In the genomic region with DNA sequence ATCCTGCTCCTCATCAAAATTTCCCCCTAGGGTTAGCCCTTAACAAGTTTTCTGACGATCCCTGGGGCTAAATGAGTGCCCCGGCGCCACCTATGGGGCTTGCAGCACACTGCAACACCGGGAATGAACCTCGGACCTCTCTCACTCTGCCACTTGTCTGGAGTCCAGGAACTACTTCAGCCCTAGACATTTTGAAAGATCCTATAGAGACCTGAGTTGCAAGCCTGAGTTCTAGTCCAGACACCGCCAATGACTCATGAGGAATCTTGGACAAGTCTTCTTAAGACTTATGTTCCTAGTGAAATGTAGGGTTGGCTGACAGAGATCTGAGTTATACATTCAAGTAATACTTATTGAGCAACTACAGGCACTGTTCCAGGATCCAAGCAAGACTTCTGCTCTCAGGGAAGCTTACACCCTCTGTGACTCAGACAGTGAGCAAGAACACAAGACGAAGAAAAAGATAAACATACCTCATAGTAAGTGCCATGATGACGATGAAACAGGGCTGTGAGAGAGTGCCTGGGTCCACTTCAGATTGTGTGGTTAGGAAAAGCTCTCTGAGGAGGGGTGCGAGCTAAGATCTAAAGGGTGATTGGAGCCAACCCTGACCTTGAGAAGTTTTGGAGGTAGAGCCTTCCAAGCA, we compare ENCODE assay signal across 8 cellular contexts. TPM values are rescaled to one million over a fixed set of nuclear protein-coding genes. Genes with fewer than 3 reads are reported as not detected.
A peak's percentile ranks its signal among the peaks of the same experiment; 100 is the strongest.
DNase-seq lines count a peak whose midpoint lies in the region; ATAC-seq and TF ChIP-seq lines count a peak whose summit lies in the region.

No MANE protein-coding gene starts in this region.

- DNase-seq in AG10803 (ENCODE audit: low read depth) = peak; percentile 100
- peak; percentile 15 for DNase-seq in NCI-H526 treated with DMSO at 0.1 percent for 48 hours (lab: John Stamatoyannopoulos, UW)
- DNase-seq in activated naive CD4-positive, alpha-beta T cell treated with anti-CD3 and anti-CD28 coated beads for 36 hours = peak; percentile 56
- DNase-seq in right atrium auricular region (ENCODE audit: low spot score) = peak; percentile 73
- peak; percentile 22 for DNase-seq in stimulated activated CD4-positive, alpha-beta T cell treated with anti-CD3 and anti-CD28 coated beads, Interleukin-12 subunit alpha, Interleukin-12 subunit beta, amount 100 ng/mL, for 4 hours

- peak; percentile 82 for ATAC-seq in GM18498 (IDR thresholded peaks at IDR 0.05; ENCODE audit: unreplicated experiment)
- ATAC-seq in HG02938 (IDR thresholded peaks at IDR 0.05; ENCODE audit: unreplicated experiment) = peak; percentile 76
- ATAC-seq in GM19324 (IDR thresholded peaks at IDR 0.05; ENCODE audit: low FRiP score, unreplicated experiment) = no peak

- no peak overlapping the region for H3K27ac ChIP-seq in right atrium auricular region

- no peaks in the 10 kb centered on the region for H3K9me3 ChIP-seq in right atrium auricular region

- intact Hi-C loops in activated naive CD4-positive, alpha-beta T cell treated with anti-CD3 and anti-CD28 coated beads for 36 hours (cut with micrococcal nuclease) = loop anchor here (1.0 kb wide), 2 partner anchors 266 to 355 kb away; no protein-coding TSS in a partner anchor

- H3K27ac Mint-ChIP-seq in activated naive CD4-positive, alpha-beta T cell treated with anti-CD3 and anti-CD28 coated beads for 36 hours = no peak overlapping the region

- H3K4me3 Mint-ChIP-seq in activated naive CD4-positive, alpha-beta T cell treated with anti-CD3 and anti-CD28 coated beads for 36 hours = no peak overlapping the region

- CTCF ChIA-PET in activated naive CD4-positive, alpha-beta T cell treated with anti-CD3 and anti-CD28 coated beads for 36 hours (lab: Charles Lee) = interaction anchor here (1.7 kb wide), 1 partner anchor 9 kb away, joined by 4 read pairs; no protein-coding TSS in a partner anchor

- TF ChIP-seq CTCF in AG10803 (conservative IDR thresholded peaks at IDR 0.05; ENCODE audit: low read length) (peak; percentile 75), right atrium auricular region (IDR thresholded peaks at IDR 0.05) (peak in 1 of 2 donors; percentile 73)

- H3K36me3 ChIP-seq in right atrium auricular region = no peaks in the 10 kb centered on the region

- H3K4me3 ChIP-seq in AG10803 (ENCODE audit: low read length) (no peak overlapping the region), right atrium auricular region (no peak overlapping the region)

- H3K27me3 Mint-ChIP-seq in activated naive CD4-positive, alpha-beta T cell treated with anti-CD3 and anti-CD28 coated beads for 36 hours (ENCODE audit: low read depth) = peaks cover 19% of the 10 kb centered on the region

- no peaks in the 10 kb centered on the region for H3K4me1 ChIP-seq in right atrium auricular region

- H3K27me3 ChIP-seq in right atrium auricular region = no peaks in the 10 kb centered on the region

- H3K4me1 Mint-ChIP-seq in activated naive CD4-positive, alpha-beta T cell treated with anti-CD3 and anti-CD28 coated beads for 36 hours (ENCODE audit: low read depth) = no peaks in the 10 kb centered on the region

- no peaks in the 10 kb centered on the region for H3K36me3 Mint-ChIP-seq in activated naive CD4-positive, alpha-beta T cell treated with anti-CD3 and anti-CD28 coated beads for 36 hours (ENCODE audit: low read depth)

- no peaks in the 10 kb centered on the region for H3K9me3 Mint-ChIP-seq in activated naive CD4-positive, alpha-beta T cell treated with anti-CD3 and anti-CD28 coated beads for 36 hours

RNA-seq across cellular contexts. Expression of gene STK33, which starts 10.2 kb away (rescaled TPM):
- 1 to 10 TPM in 1 of 2 experiments, under 1 TPM in 1; 0.72 to 1.1 TPM for total RNA-seq in activated naive CD4-positive, alpha-beta T cell treated with anti-CD3 and anti-CD28 coated beads for 36 hours
- total RNA-seq in right atrium auricular region = 10 to 100 TPM; 16.4 to 23.0 TPM

Comparison
In these comparisons a context has a peak if more than half of its experiments do, and no peak if none do; other contexts are left out.
1. DNase-seq: peak in every context shown above with its lines; median percentile 100 in AG10803; 73 in right atrium auricular region; 56 in activated naive CD4-positive, alpha-beta T cell treated with anti-CD3 and anti-CD28 coated beads for 36 hours; 22 in stimulated activated CD4-positive, alpha-beta T cell treated with anti-CD3 and anti-CD28 coated beads, Interleukin-12 subunit alpha, Interleukin-12 subunit beta, amount 100 ng/mL, for 4 hours; 15 in NCI-H526 treated with DMSO at 0.1 percent for 48 hours.
2. RNA of gene STK33, which starts 10.2 kb away (total RNA-seq): 16.4 to 23.0 TPM in right atrium auricular region; 0.72 to 1.1 TPM in activated naive CD4-positive, alpha-beta T cell treated with anti-CD3 and anti-CD28 coated beads for 36 hours; every median in the first group is over 4 times any median in the second.